ENCODE assay signal across 8 cellular contexts in genomic region chr2:61538920-61539559, GRCh38. TPM values are rescaled to one million over a fixed set of nuclear protein-coding genes. Genes with fewer than 3 reads are reported as not detected.
DNase-seq lines count a peak whose midpoint lies in the region; ATAC-seq lines count a peak whose summit lies in the region.

No MANE protein-coding gene starts in this region.

- peaks cover 40% of the 10 kb centered on the region for H3K79me2 ChIP-seq in ACC112 (ENCODE audit: control insufficient read depth, insufficient read depth, low read length, unreplicated experiment)

- no peaks in the 10 kb centered on the region for H3K9me3 Mint-ChIP-seq in naive thymus-derived CD8-positive, alpha-beta T cell
- no peaks in the 10 kb centered on the region for H3K9me3 Mint-ChIP-seq in stimulated activated naive CD8-positive, alpha-beta T cell treated with anti-CD3 and anti-CD28 coated beads, Interleukin-15, Interleukin-2, amounts not matched to agents 100 ng/mL and 50 ng/mL, for 24 hours

- peak overlapping the region; percentile 85 for H2AFZ ChIP-seq in ACC112 (ENCODE audit: low read length, unreplicated experiment)

- H3K36me3 ChIP-seq in ACC112 (ENCODE audit: insufficient read depth, low read length): peaks cover 2% of the 10 kb centered on the region; the same call in 1 of the 2 replicates
- no peaks in the 10 kb centered on the region for H3K36me3 ChIP-seq in effector memory CD4-positive, alpha-beta T cell (ENCODE audit: control insufficient read depth, insufficient read depth, low read length)

- POLR2A ChIA-PET in naive thymus-derived CD8-positive, alpha-beta T cell (lab: Charles Lee): interaction anchor here (0.6 to 5.6 kb wide), 18 partner anchors 10 to 659 kb away, joined by 3 to 79 read pairs (median 8); partner anchors contain the start of genes REL and USP34

- peaks cover 25 to 39% (median 35%) of the 10 kb centered on the region in 4 donors for H3K4me1 Mint-ChIP-seq in naive thymus-derived CD8-positive, alpha-beta T cell
- peaks cover 43% of the 10 kb centered on the region for H3K4me1 Mint-ChIP-seq in stimulated activated naive CD8-positive, alpha-beta T cell treated with anti-CD3 and anti-CD28 coated beads, Interleukin-15, Interleukin-2, amounts not matched to agents 100 ng/mL and 50 ng/mL, for 24 hours (ENCODE audit: low read depth)

- H3K27ac ChIP-seq in ACC112 (ENCODE audit: low read depth, low read length): peak overlapping the region; percentile 93
- peak overlapping the region; percentile 98 for H3K27ac ChIP-seq in effector memory CD4-positive, alpha-beta T cell (ENCODE audit: insufficient read depth, low read length, poor library complexity, severe bottlenecking)

- peak overlapping the region; percentile 92 for H3K4me3 ChIP-seq in ACC112 (ENCODE audit: low read depth, low read length)
- H3K4me3 ChIP-seq in effector memory CD4-positive, alpha-beta T cell (ENCODE audit: insufficient read depth, low read depth, low read length, poor library complexity, severe bottlenecking): peak overlapping the region; percentile 85

- H3K27me3 ChIP-seq in ACC112 (ENCODE audit: insufficient read depth, low read length): no peaks in the 10 kb centered on the region
- no peaks in the 10 kb centered on the region for H3K27me3 ChIP-seq in effector memory CD4-positive, alpha-beta T cell (replicated peaks; ENCODE audit: control insufficient read depth, insufficient read depth, low read length, poor library complexity, severe bottlenecking)

- H3K4me3 Mint-ChIP-seq in naive thymus-derived CD8-positive, alpha-beta T cell: peak overlapping the region; percentile 89 to 99 (median 96)
- H3K4me3 Mint-ChIP-seq in stimulated activated naive CD8-positive, alpha-beta T cell treated with anti-CD3 and anti-CD28 coated beads, Interleukin-15, Interleukin-2, amounts not matched to agents 100 ng/mL and 50 ng/mL, for 24 hours: peak overlapping the region; percentile 95

- peaks cover 17% of the 10 kb centered on the region for H3K4me1 ChIP-seq in ACC112 (ENCODE audit: control insufficient read depth, insufficient read depth, low read length, unreplicated experiment)
- peaks cover 20% of the 10 kb centered on the region for H3K4me1 ChIP-seq in effector memory CD4-positive, alpha-beta T cell (ENCODE audit: control insufficient read depth, insufficient read depth, low read length, poor library complexity, severe bottlenecking)

- peak; percentile 92 for DNase-seq in NCI-H2171 treated with DMSO at 0.1 percent for 48 hours (lab: John Stamatoyannopoulos, UW)
- peak; percentile 21 to 63 for DNase-seq in activated CD4-positive, alpha-beta T cell treated with anti-CD3 and anti-CD28 coated beads, Interleukin-2, amount 50 U/mL, for 24 hours (ENCODE audit: low read depth in 1 of 2, low spot score in 1 of 2)
- DNase-seq in effector memory CD4-positive, alpha-beta T cell: peak; percentile 2 to 28 (median 22)
- DNase-seq in naive thymus-derived CD8-positive, alpha-beta T cell: peak; percentile 5 to 79 (median 54)
- DNase-seq in NCI-H1048 (lab: John Stamatoyannopoulos, UW): no peak

- peaks cover 0 to 2% (median 0%) of the 10 kb centered on the region in 5 donors for H3K27me3 Mint-ChIP-seq in naive thymus-derived CD8-positive, alpha-beta T cell
- no peaks in the 10 kb centered on the region for H3K27me3 Mint-ChIP-seq in stimulated activated naive CD8-positive, alpha-beta T cell treated with anti-CD3 and anti-CD28 coated beads, Interleukin-15, Interleukin-2, amounts not matched to agents 100 ng/mL and 50 ng/mL, for 24 hours

- ATAC-seq in GM21526 (IDR thresholded peaks at IDR 0.05; ENCODE audit: low FRiP score, unreplicated experiment): peak; percentile 2
- no peak for ATAC-seq in naive thymus-derived CD8-positive, alpha-beta T cell

- H3K27ac Mint-ChIP-seq in naive thymus-derived CD8-positive, alpha-beta T cell: peak overlapping the region; percentile 95 to 100 (median 100)
- peak overlapping the region; percentile 100 for H3K27ac Mint-ChIP-seq in stimulated activated naive CD8-positive, alpha-beta T cell treated with anti-CD3 and anti-CD28 coated beads, Interleukin-15, Interleukin-2, amounts not matched to agents 100 ng/mL and 50 ng/mL, for 24 hours

- H3K36me3 Mint-ChIP-seq in naive thymus-derived CD8-positive, alpha-beta T cell: peaks cover 0 to 4% (median 3%) of the 10 kb centered on the region in 3 donors
- peaks cover 18% of the 10 kb centered on the region for H3K36me3 Mint-ChIP-seq in stimulated activated naive CD8-positive, alpha-beta T cell treated with anti-CD3 and anti-CD28 coated beads, Interleukin-15, Interleukin-2, amounts not matched to agents 100 ng/mL and 50 ng/mL, for 24 hours (ENCODE audit: low read depth)

- no peaks in the 10 kb centered on the region for H3K9me3 ChIP-seq in effector memory CD4-positive, alpha-beta T cell (ENCODE audit: control insufficient read depth, low read length)

RNA-seq across cellular contexts. Expression of gene XPO1, which starts 0.9 kb away (rescaled TPM):
- 100 to 1,000 TPM; 196 to 221 TPM for total RNA-seq in naive thymus-derived CD8-positive, alpha-beta T cell
- polyA plus RNA-seq in naive thymus-derived CD8-positive, alpha-beta T cell: 10 to 100 TPM; 27.3 to 43.5 (median 32.8) TPM
